10 cellular contexts compared by ENCODE assay signal in genomic region chr1:42950146-42950480, GRCh38. TPM values are rescaled to one million over a fixed set of nuclear protein-coding genes. Genes with fewer than 3 reads are reported as not detected.
A peak's percentile ranks its signal among the peaks of the same experiment; 100 is the strongest.
DNase-seq lines count a peak whose midpoint lies in the region; ATAC-seq and TF ChIP-seq lines count a peak whose summit lies in the region.
"Had no signal": no experiment of that assay in that cellular context is flagged by ENCODE, and none has a peak within 500 bp of the region (broad histone marks: within the 10 kb centered on the region; RNA-seq: fewer than 3 reads in every experiment).

No MANE protein-coding gene starts in this region.

- no peak overlapping the region for H3K27ac ChIP-seq in fibroblast of lung (ENCODE audit: insufficient read depth, low read length)
- no peak overlapping the region for H3K27ac ChIP-seq in aorta (ENCODE audit: low read depth in 1 of 2, low read length in 2 of 2)

- peaks cover 83% of the 10 kb centered on the region for H3K4me1 Mint-ChIP-seq in T-helper 2 cell treated with Interferon-gamma antibody and Interleukin-4, amounts not matched to agents 5 μg/mL and 100 μg/mL, for 36 hours (ENCODE audit: low read depth)
- H3K4me1 Mint-ChIP-seq in T-helper 17 cell: peaks cover 70% of the 10 kb centered on the region
- H3K4me1 Mint-ChIP-seq in stimulated activated effector memory CD8-positive, alpha-beta T cell treated with anti-CD3 and anti-CD28 coated beads, Interleukin-12 subunit alpha, Interleukin-12 subunit beta, amount 100 ng/mL, for 72 hours: peaks cover 98% of the 10 kb centered on the region

- H2AFZ ChIP-seq in fibroblast of lung (ENCODE audit: low read length): no peak overlapping the region

- peaks cover 67% of the 10 kb centered on the region for H3K36me3 Mint-ChIP-seq in T-helper 2 cell treated with Interferon-gamma antibody and Interleukin-4, amounts not matched to agents 5 μg/mL and 100 μg/mL, for 36 hours (ENCODE audit: low read depth)
- peaks cover 7% of the 10 kb centered on the region for H3K36me3 Mint-ChIP-seq in T-helper 17 cell (ENCODE audit: low read depth)
- peaks cover 100% of the 10 kb centered on the region for H3K36me3 Mint-ChIP-seq in stimulated activated effector memory CD8-positive, alpha-beta T cell treated with anti-CD3 and anti-CD28 coated beads, Interleukin-12 subunit alpha, Interleukin-12 subunit beta, amount 100 ng/mL, for 72 hours

- H3K4me2 ChIP-seq in fibroblast of lung (ENCODE audit: extremely low read depth, insufficient read depth, low read length): peak overlapping the region; percentile 33

- no peak overlapping the region for H3K9ac ChIP-seq in fibroblast of lung (ENCODE audit: insufficient read depth, low read length)

- H3K4me3 Mint-ChIP-seq in T-helper 2 cell treated with Interferon-gamma antibody and Interleukin-4, amounts not matched to agents 5 μg/mL and 100 μg/mL, for 36 hours: peak overlapping the region; percentile 79
- H3K4me3 Mint-ChIP-seq in T-helper 17 cell: peak overlapping the region; percentile 49
- peak overlapping the region; percentile 93 for H3K4me3 Mint-ChIP-seq in stimulated activated effector memory CD8-positive, alpha-beta T cell treated with anti-CD3 and anti-CD28 coated beads, Interleukin-12 subunit alpha, Interleukin-12 subunit beta, amount 100 ng/mL, for 72 hours

- H3K27me3 ChIP-seq in fibroblast of lung (ENCODE audit: control insufficient read depth, insufficient read depth, low read length) (no peaks in the 10 kb centered on the region), aorta (ENCODE audit: control insufficient read depth in 1 of 2, insufficient read depth in 2 of 2, low read length in 1 of 2) (no peaks in the 10 kb centered on the region)

- DNase-seq in T-helper 2 cell treated with Interferon-gamma antibody and Interleukin-4, amounts not matched to agents 5 μg/mL and 100 μg/mL, for 36 hours (ENCODE audit: low spot score): no peak
- DNase-seq in T-helper 2 cell (no peak), T-helper 17 cell (no peak), fibroblast of lung (ENCODE audit: low read depth in 2 of 2) (peak; percentile 31 to 95), aorta (no peak)
- no peak for DNase-seq in stimulated activated effector memory CD8-positive, alpha-beta T cell treated with anti-CD3 and anti-CD28 coated beads, Interleukin-12 subunit alpha, Interleukin-12 subunit beta, amount 100 ng/mL, for 72 hours (ENCODE audit: low spot score in 2 of 2)
- no peak for DNase-seq in stimulated activated naive CD4-positive, alpha-beta T cell (lab: John Stamatoyannopoulos, UW)
- DNase-seq: left ventricle myocardium superior, NCI-H1436 had no signal

- WGBS in aorta, 2 donors: 91% methylated on average over 5 of the region's 5 CpGs

- H3K36me3 ChIP-seq in fibroblast of lung (ENCODE audit: control insufficient read depth, insufficient read depth, low read length) (peaks cover 4% of the 10 kb centered on the region), aorta (ENCODE audit: control insufficient read depth in 1 of 2, insufficient read depth in 2 of 2, low read length in 1 of 2) (no peaks in the 10 kb centered on the region)

- H3K27me3 Mint-ChIP-seq in T-helper 2 cell treated with Interferon-gamma antibody and Interleukin-4, amounts not matched to agents 5 μg/mL and 100 μg/mL, for 36 hours (ENCODE audit: low read depth): no peaks in the 10 kb centered on the region
- no peaks in the 10 kb centered on the region for H3K27me3 Mint-ChIP-seq in T-helper 17 cell

- intact Hi-C loops in aorta (cut with DNase I): no loop called here

- H3K79me2 ChIP-seq in fibroblast of lung (ENCODE audit: control insufficient read depth, insufficient read depth, low read length): peaks cover 70% of the 10 kb centered on the region

- no peak for ATAC-seq in T-helper 17 cell
- no peak for ATAC-seq in stimulated activated effector memory CD8-positive, alpha-beta T cell treated with anti-CD3 and anti-CD28 coated beads, Interleukin-12 subunit alpha, Interleukin-12 subunit beta, amount 100 ng/mL, for 72 hours
- no peak for ATAC-seq in aorta (ENCODE audit: low FRiP score)
- no peak for ATAC-seq in GM21786 (IDR thresholded peaks at IDR 0.05; ENCODE audit: unreplicated experiment)
- ATAC-seq: left ventricle myocardium superior had no signal

- H3K9me3 Mint-ChIP-seq in T-helper 2 cell treated with Interferon-gamma antibody and Interleukin-4, amounts not matched to agents 5 μg/mL and 100 μg/mL, for 36 hours: no peaks in the 10 kb centered on the region
- no peaks in the 10 kb centered on the region for H3K9me3 Mint-ChIP-seq in stimulated activated effector memory CD8-positive, alpha-beta T cell treated with anti-CD3 and anti-CD28 coated beads, Interleukin-12 subunit alpha, Interleukin-12 subunit beta, amount 100 ng/mL, for 72 hours

- peaks cover 10% of the 10 kb centered on the region for H3K4me1 ChIP-seq in fibroblast of lung (ENCODE audit: control insufficient read depth, extremely low read depth, insufficient read depth, low read length)
- peaks cover 0 to 5% of the 10 kb centered on the region in 2 donors for H3K4me1 ChIP-seq in aorta (ENCODE audit: control insufficient read depth in 1 of 2, insufficient read depth in 2 of 2, low read length in 2 of 2)

- H3K4me3 ChIP-seq in fibroblast of lung (replicated peaks in 1 of 4; ENCODE audit: control extremely low read depth in 1 of 4, insufficient read depth in 1 of 4, low read depth in 3 of 4, low read length in 4 of 4) (no peak overlapping the region), aorta (ENCODE audit: low read length in 2 of 2) (no peak overlapping the region)

- no peaks in the 10 kb centered on the region for H3K9me3 ChIP-seq in T-helper 17 cell (ENCODE audit: control insufficient read depth, low read length, poor library complexity, severe bottlenecking)
- H3K9me3 ChIP-seq in fibroblast of lung (ENCODE audit: control insufficient read depth, insufficient read depth, low read depth, low read length): no peaks in the 10 kb centered on the region
- H3K9me3 ChIP-seq in aorta (ENCODE audit: control insufficient read depth, low read length): no peaks in the 10 kb centered on the region

- H4K20me1 ChIP-seq in fibroblast of lung (ENCODE audit: control insufficient read depth, extremely low read depth, insufficient read depth, low read length): no peaks in the 10 kb centered on the region

- TF ChIP-seq CTCF in fibroblast of lung (conservative IDR thresholded peaks at IDR 0.05 in 1 of 2, IDR thresholded peaks at IDR 0.05 in 1 of 2; ENCODE audit: low read depth in 1 of 2, low read length in 2 of 2): no peak

- H3K27ac Mint-ChIP-seq in T-helper 2 cell treated with Interferon-gamma antibody and Interleukin-4, amounts not matched to agents 5 μg/mL and 100 μg/mL, for 36 hours: peak overlapping the region; percentile 90
- peak overlapping the region; percentile 83 for H3K27ac Mint-ChIP-seq in T-helper 17 cell
- peak overlapping the region; percentile 98 for H3K27ac Mint-ChIP-seq in stimulated activated effector memory CD8-positive, alpha-beta T cell treated with anti-CD3 and anti-CD28 coated beads, Interleukin-12 subunit alpha, Interleukin-12 subunit beta, amount 100 ng/mL, for 72 hours

RNA-seq across cellular contexts. Expression of gene SLC2A1, which starts 8.6 kb away (rescaled TPM):
- total RNA-seq in T-helper 17 cell (10 to 100 TPM; 63.7 to 79.0 TPM), fibroblast of lung (17.2 and 56.5 TPM in 2 replicates), aorta (100 to 1,000 TPM in 1 of 2 donors, 10 to 100 TPM in 1; 87.7 to 124 TPM)
- polyA plus RNA-seq in fibroblast of lung (29.5 and 29.9 TPM in 2 replicates), aorta (10 to 100 TPM in 1 of 2 donors, 1 to 10 TPM in 1; 6.4 to 11.6 TPM)
- 46.1 and 46.9 TPM in 2 replicates for polyA plus RNA-seq in fibroblast of lung (2012)
- polyA minus RNA-seq in fibroblast of lung (ENCODE audit: low replicate concordance): 66.6 and 84.1 TPM in 2 replicates

Comparison
In these comparisons a context has a peak if more than half of its experiments do, and no peak if none do; other contexts are left out.
1. DNase-seq: peak in fibroblast of lung (2 of 2); none in T-helper 2 cell treated with Interferon-gamma antibody and Interleukin-4, amounts not matched to agents 5 μg/mL and 100 μg/mL, for 36 hours (single experiment), T-helper 2 cell (0 of 5), T-helper 17 cell (0 of 3), stimulated activated effector memory CD8-positive, alpha-beta T cell treated with anti-CD3 and anti-CD28 coated beads, Interleukin-12 subunit alpha, Interleukin-12 subunit beta, amount 100 ng/mL, for 72 hours (0 of 2), aorta (0 of 2) and stimulated activated naive CD4-positive, alpha-beta T cell (0 of 6).
2. Peak in every context shown above with its lines, with median percentiles within 50 percentile points of each other: H3K27ac Mint-ChIP-seq and H3K4me3 Mint-ChIP-seq.